ENCODE assay signal across 32 cellular contexts in genomic region chr17:6868579-6868978, GRCh38. TPM values are rescaled to one million over a fixed set of nuclear protein-coding genes. Genes with fewer than 3 reads are reported as not detected.
A peak's percentile ranks its signal among the peaks of the same experiment; 100 is the strongest.
DNase-seq lines count a peak whose midpoint lies in the region; ATAC-seq, FAIRE-seq and TF ChIP-seq lines count a peak whose summit lies in the region.
"Had no signal": no experiment of that assay in that cellular context is flagged by ENCODE, and none has a peak within 500 bp of the region (broad histone marks: within the 10 kb centered on the region; RNA-seq: fewer than 3 reads in every experiment).

No MANE protein-coding gene starts in this region.

- no peak for ATAC-seq in HG02973 (IDR thresholded peaks at IDR 0.05; ENCODE audit: unreplicated experiment)

- peaks cover 15% of the 10 kb centered on the region for H3K36me3 Mint-ChIP-seq in MCF 10A (ENCODE audit: insufficient read depth, unreplicated experiment)
- H3K36me3 Mint-ChIP-seq in immature natural killer cell = no peaks in the 10 kb centered on the region
- H3K36me3 Mint-ChIP-seq: memory B cell had no signal

- H3K4me2 ChIP-seq in keratinocyte (ENCODE audit: control insufficient read depth, extremely low read depth, insufficient read depth, low read depth, low read length) = peak overlapping the region; percentile 85
- H3K4me2 ChIP-seq: KMS-11 had no signal

- H3K36me3 ChIP-seq in breast epithelium (no peaks in the 10 kb centered on the region), keratinocyte (ENCODE audit: control insufficient read depth in 2 of 2, extremely low read depth in 1 of 2, insufficient read depth in 2 of 2, low read length in 2 of 2) (peaks cover 0 to 5% of the 10 kb centered on the region in 2 experiments), transverse colon (no peaks in the 10 kb centered on the region)
- H3K36me3 ChIP-seq: BE2C, neutrophil, right atrium auricular region, spleen, tibial artery had no signal

- H3K9me3 ChIP-seq in breast epithelium (no peaks in the 10 kb centered on the region), keratinocyte (ENCODE audit: control insufficient read depth, low read depth, low read length) (no peaks in the 10 kb centered on the region), transverse colon (no peaks in the 10 kb centered on the region)
- H3K9me3 ChIP-seq: BE2C, neutrophil, right atrium auricular region, spleen, tibial artery had no signal

- H3K79me2 ChIP-seq in keratinocyte (ENCODE audit: control insufficient read depth, insufficient read depth, low read length) = peaks cover 5% of the 10 kb centered on the region

- TF ChIP-seq EP300 in transverse colon (IDR thresholded peaks at IDR 0.05; ENCODE audit: low read depth) = no peak

- H3K27me3 ChIP-seq in breast epithelium = no peaks in the 10 kb centered on the region
- no peaks in the 10 kb centered on the region for H3K27me3 ChIP-seq in keratinocyte (ENCODE audit: control insufficient read depth, extremely low read depth, insufficient read depth, low read length)
- peaks cover 47% of the 10 kb centered on the region for H3K27me3 ChIP-seq in transverse colon
- H3K27me3 ChIP-seq: BE2C, right atrium auricular region had no signal

- H3K4me3 Mint-ChIP-seq in MCF 10A (ENCODE audit: unreplicated experiment) (no peak overlapping the region), immature natural killer cell (no peak overlapping the region)
- H3K4me3 Mint-ChIP-seq: memory B cell; stimulated activated naive CD8-positive, alpha-beta T cell treated with anti-CD3 and anti-CD28 coated beads, Interleukin-15, Interleukin-2, amounts not matched to agents 100 ng/mL and 50 ng/mL, for 24 hours had no signal

- H3K27ac ChIP-seq in breast epithelium (no peak overlapping the region), keratinocyte (ENCODE audit: control insufficient read depth, insufficient read depth, low read length) (peak overlapping the region; percentile 85), transverse colon (no peak overlapping the region)
- H3K27ac ChIP-seq: KMS-11, neutrophil, right atrium auricular region, spleen, tibial artery had no signal

- peak overlapping the region; percentile 76 for H3K27ac Mint-ChIP-seq in MCF 10A (ENCODE audit: low read depth, unreplicated experiment)
- H3K27ac Mint-ChIP-seq in immature natural killer cell = no peak overlapping the region
- H3K27ac Mint-ChIP-seq: memory B cell; stimulated activated naive CD8-positive, alpha-beta T cell treated with anti-CD3 and anti-CD28 coated beads, Interleukin-15, Interleukin-2, amounts not matched to agents 100 ng/mL and 50 ng/mL, for 24 hours had no signal

- 37 to 43% methylated on average over 2 of the region's 2 CpGs for WGBS in transverse colon (ENCODE audit: low coverage in 1 of 2), 2 donors

- dilution Hi-C loops in keratinocyte (cut with MboI; ENCODE audit: extremely low pct_ligation_motif_present, low sequenced_read_pairs) = no loop called here

- no peak for TF ChIP-seq POLR2A in breast epithelium (IDR thresholded peaks at IDR 0.05)
- TF ChIP-seq POLR2A in transverse colon (IDR thresholded peaks at IDR 0.05) = no peak

- H3K9ac ChIP-seq in keratinocyte (ENCODE audit: control insufficient read depth, extremely low read depth, insufficient read depth, low read length) = peak overlapping the region; percentile 62
- H3K9ac ChIP-seq: KMS-11 had no signal

- no peaks in the 10 kb centered on the region for H3K9me1 ChIP-seq in keratinocyte (ENCODE audit: control insufficient read depth, extremely low read depth, insufficient read depth, low read length)

- H2AFZ ChIP-seq in keratinocyte (ENCODE audit: control insufficient read depth, low read length) = no peak overlapping the region

- no peaks in the 10 kb centered on the region for H3K4me1 ChIP-seq in breast epithelium
- peaks cover 30% of the 10 kb centered on the region for H3K4me1 ChIP-seq in keratinocyte (ENCODE audit: control insufficient read depth, extremely low read depth, insufficient read depth, low read length)
- H3K4me1 ChIP-seq in transverse colon = no peaks in the 10 kb centered on the region
- H3K4me1 ChIP-seq: BE2C, right atrium auricular region, spleen, tibial artery had no signal

- no peaks in the 10 kb centered on the region for H4K20me1 ChIP-seq in keratinocyte (ENCODE audit: control insufficient read depth, extremely low read depth, insufficient read depth, low read length)

- peak; percentile 81 for DNase-seq in MCF 10A (ENCODE audit: unreplicated experiment)
- DNase-seq in breast epithelium (ENCODE audit: low spot score in 2 of 2) = no peak
- peak; percentile 86 for DNase-seq in SW480 (ENCODE audit: low spot score)
- DNase-seq in keratinocyte (ENCODE audit: low read depth, low spot score) = peak; percentile 23
- DNase-seq in immature natural killer cell = no peak
- DNase-seq in retina = no peak
- no peak for DNase-seq in transverse colon
- DNase-seq: activated T-cell treated with anti-CD3 and anti-CD28 coated beads, Interleukin-2, amount 50 U/mL, for 1 hour; BE2C; EL; hypothalamus; islet precursor cell; NCI-H187; NCI-H69; SHP77; spleen; stimulated activated CD4-positive, alpha-beta T cell treated with anti-CD3 and anti-CD28 coated beads, Interleukin-4, amount 100 ng/mL, for 4 hours; T-helper 1 cell; tibial artery had no signal

- peak; percentile 93 for FAIRE-seq in keratinocyte (lab: Jason Lieb, UNC)
- FAIRE-seq: A204.1, endothelial cell of umbilical vein had no signal

- H3K27me3 Mint-ChIP-seq in MCF 10A (ENCODE audit: insufficient read depth, unreplicated experiment) (no peaks in the 10 kb centered on the region), immature natural killer cell (ENCODE audit: low read depth in 3 of 3) (peaks cover 2 to 8% (median 7%) of the 10 kb centered on the region in 3 donors)

- POLR2A ChIA-PET in MCF 10A (lab: Yijun Ruan, JAX) = interaction anchor here (0.6 to 4.2 kb wide), 11 partner anchors 14 to 447 kb away, joined by 3 to 35 read pairs (median 3); partner anchors contain the start of genes GPS2, KIAA0753, RNASEK and SLC16A13

- TF ChIP-seq CTCF in MCF 10A (IDR thresholded peaks at IDR 0.05; ENCODE audit: unreplicated experiment) (no peak), breast epithelium (IDR thresholded peaks at IDR 0.05) (no peak), keratinocyte (optimal IDR thresholded peaks at IDR 0.05 in 1 of 3, IDR thresholded peaks at IDR 0.05 in 1 of 3, conservative IDR thresholded peaks at IDR 0.05 in 1 of 3; ENCODE audit: extremely low read depth in 1 of 3, insufficient read depth in 2 of 3, low read length in 3 of 3) (no peak), transverse colon (IDR thresholded peaks at IDR 0.05) (no peak)

- intact Hi-C loops in MCF 10A (cut with micrococcal nuclease) = no loop called here
- intact Hi-C loops in breast epithelium (cut with DNase I; ENCODE audit: low total_unique reads) = no loop called here
- intact Hi-C loops in transverse colon (cut with DNase I; ENCODE audit: low total_unique reads) = no loop called here

- no TSS peak for BruUV-seq in MCF 10A (replicated peaks; lab: Mats Ljungman, UMichigan)

- H3K4me3 ChIP-seq in breast epithelium = no peak overlapping the region
- H3K4me3 ChIP-seq in keratinocyte (ENCODE audit: control insufficient read depth in 2 of 3, extremely low read depth in 1 of 3, insufficient read depth in 2 of 3, low read depth in 1 of 3, low read length in 3 of 3) = peak overlapping the region in 1 of 3 experiments; percentile 52
- H3K4me3 ChIP-seq in transverse colon = no peak overlapping the region
- H3K4me3 ChIP-seq: right atrium auricular region, spleen, tibial artery had no signal

- CTCF ChIA-PET in MCF 10A (lab: Yijun Ruan, JAX) = interaction anchor here (0.8 to 4.1 kb wide), 5 partner anchors 15 to 153 kb away, joined by 3 to 19 read pairs (median 4); no protein-coding TSS in a partner anchor

- H3K4me1 Mint-ChIP-seq in MCF 10A (ENCODE audit: insufficient read depth, unreplicated experiment) (peaks cover 29% of the 10 kb centered on the region), immature natural killer cell (peaks cover 0 to 5% of the 10 kb centered on the region in 2 donors)
- H3K4me1 Mint-ChIP-seq: memory B cell had no signal

- H3K9me3 Mint-ChIP-seq in MCF 10A (ENCODE audit: unreplicated experiment) = no peaks in the 10 kb centered on the region
- H3K9me3 Mint-ChIP-seq in immature natural killer cell = no peaks in the 10 kb centered on the region
- H3K9me3 Mint-ChIP-seq: memory B cell; stimulated activated naive CD8-positive, alpha-beta T cell treated with anti-CD3 and anti-CD28 coated beads, Interleukin-15, Interleukin-2, amounts not matched to agents 100 ng/mL and 50 ng/mL, for 24 hours had no signal

- in situ Hi-C loops in transverse colon (cut with MboI; ENCODE audit: low pct_ligation_motif_present in 1 of 4, low pct_unique_long_range_greater_than_20kb in 1 of 4, low sequenced_read_pairs in 3 of 4) = no loop called here

RNA-seq across cellular contexts. Expression of gene TEKT1, which starts 37.0 kb away (rescaled TPM):
- total RNA-seq in MCF 10A (2022) (0.27 TPM in 1 of 2 replicates, not detected in the other), breast epithelium (not detected), transverse colon (not detected)
- polyA plus RNA-seq in keratinocyte (not detected in 3 replicates), immature natural killer cell (not detected)
- polyA plus RNA-seq in keratinocyte (2011; ENCODE audit: low read depth) = not detected
- not detected in 2 replicates for polyA plus RNA-seq in keratinocyte (2011; cell fraction: cytosol; rRNA removed)
- polyA plus RNA-seq in keratinocyte (2011; cell fraction: nucleus; rRNA removed) = not detected in 2 replicates
- not detected in 2 replicates for polyA plus RNA-seq in keratinocyte (2012; ENCODE audit: low replicate concordance)
- polyA minus RNA-seq in keratinocyte = not detected in 3 replicates
- polyA minus RNA-seq in keratinocyte (2011; cell fraction: cytosol; rRNA and poly(A)+ RNA removed) = not detected
- not detected in 2 replicates for polyA minus RNA-seq in keratinocyte (2011; cell fraction: nucleus; rRNA and poly(A)+ RNA removed)
- total RNA-seq: cardiac septum, dermis microvascular lymphatic vessel endothelial cell, endothelial cell of umbilical vein, fibroblast of villous mesenchyme, H4, myocyte, right atrium auricular region, spleen had no signal
- polyA plus RNA-seq: endothelial cell of umbilical vein, spleen had no signal

Comparison
In these comparisons a context has a peak if more than half of its experiments do, and no peak if none do; other contexts are left out.
1. DNase-seq: peak in MCF 10A (single experiment), SW480 (single experiment) and keratinocyte (single experiment); none in breast epithelium (0 of 2), immature natural killer cell (0 of 3), retina (single experiment) and transverse colon (single experiment).